In the genomic region with DNA sequence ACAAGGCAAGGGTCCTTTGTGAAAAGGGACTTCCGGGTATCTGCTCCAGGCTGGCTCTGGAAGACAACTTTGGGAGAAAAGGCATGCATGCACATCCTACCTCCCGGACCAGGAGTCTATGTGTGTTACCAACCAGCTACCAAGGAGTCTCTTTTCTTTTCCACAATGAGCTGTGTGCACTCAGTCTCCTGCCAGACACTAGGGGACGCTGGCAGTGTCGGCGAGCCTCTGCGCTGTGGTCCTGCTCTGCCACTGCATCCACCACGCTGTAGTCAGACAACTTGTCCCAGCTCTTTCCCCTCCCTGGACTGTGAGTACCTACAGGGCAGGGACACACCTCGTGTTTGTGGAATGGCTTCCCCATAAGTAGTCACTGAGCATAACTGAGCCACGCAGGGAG, we compare ENCODE assay signal across 8 cellular contexts. TPM values are rescaled to one million over a fixed set of nuclear protein-coding genes. Genes with fewer than 3 reads are reported as not detected.
DNase-seq lines count a peak whose midpoint lies in the region; TF ChIP-seq lines count a peak whose summit lies in the region.

No MANE protein-coding gene starts in this region.

- H3K36me3 ChIP-seq in esophagus muscularis mucosa = no peaks in the 10 kb centered on the region

- no peak for TF ChIP-seq POLR2A in esophagus muscularis mucosa (IDR thresholded peaks at IDR 0.05; ENCODE audit: low read depth)

- 25% methylated on average over 9 of the region's 9 CpGs for WGBS in esophagus muscularis mucosa

- TF ChIP-seq EP300 in esophagus muscularis mucosa (IDR thresholded peaks at IDR 0.05) = no peak

- H3K9me3 ChIP-seq in esophagus muscularis mucosa = no peaks in the 10 kb centered on the region

- TF ChIP-seq CTCF in GM12864 (IDR thresholded peaks at IDR 0.05; ENCODE audit: low read depth, low read length, missing control alignments) = peak; percentile 71
- peak; percentile 73 for TF ChIP-seq CTCF in fibroblast of the aortic adventitia (IDR thresholded peaks at IDR 0.05; ENCODE audit: insufficient read depth, low read length)
- peak in 1 of 3 experiments; percentile 23 for TF ChIP-seq CTCF in esophagus muscularis mucosa (IDR thresholded peaks at IDR 0.05)

- H3K27ac ChIP-seq in esophagus muscularis mucosa (replicated peaks in 1 of 4) = no peak overlapping the region

- peaks cover 0 to 5% (median 4%) of the 10 kb centered on the region in 4 donors for H3K4me1 ChIP-seq in esophagus muscularis mucosa

- no peaks in the 10 kb centered on the region for H3K27me3 ChIP-seq in esophagus muscularis mucosa

- H3K4me3 ChIP-seq in GM12864 (ENCODE audit: low read depth, low read length) (no peak overlapping the region), fibroblast of the aortic adventitia (ENCODE audit: low read depth, low read length) (no peak overlapping the region), esophagus muscularis mucosa (no peak overlapping the region)

- DNase-seq in GM12864 (ENCODE audit: low read depth) (no peak), NCI-H146 (lab: John Stamatoyannopoulos, UW) (peak; percentile 71), fibroblast of the aortic adventitia (ENCODE audit: low read depth) (peak; percentile 30), retina (peak; percentile 39), esophagus muscularis mucosa (ENCODE audit: extremely low spot score) (no peak), cerebellar nuclear complex (lab: John Stamatoyannopoulos, UW) (no peak), NCI-H2196 (lab: John Stamatoyannopoulos, UW; ENCODE audit: unreplicated experiment) (no peak)
- peak; percentile 22 for DNase-seq in activated CD4-positive, alpha-beta T cell treated with anti-CD3 and anti-CD28 coated beads, Interleukin-2, amount 50 U/mL, for 1 hour

- intact Hi-C loops in esophagus muscularis mucosa (cut with DNase I) = no loop called here

RNA-seq across cellular contexts. Expression of a gene that starts 5.1 kb away (rescaled TPM):
- 339 and 472 TPM in 2 replicates for total RNA-seq in fibroblast of the aortic adventitia (ENCODE audit: low replicate concordance)
- 100 to 1,000 TPM; 118 to 229 (median 137) TPM for total RNA-seq in esophagus muscularis mucosa

RNA-seq across cellular contexts. Expression of a gene that starts 27.7 kb away (rescaled TPM):
- total RNA-seq in fibroblast of the aortic adventitia (ENCODE audit: low replicate concordance) = 8.5 and 22.0 TPM in 2 replicates
- 10 to 100 TPM; 17.4 to 33.3 (median 26.0) TPM for total RNA-seq in esophagus muscularis mucosa

RNA-seq across cellular contexts. Expression of a gene that starts 28.7 kb away (rescaled TPM):
- total RNA-seq in fibroblast of the aortic adventitia (ENCODE audit: low replicate concordance) (40.4 and 74.7 TPM in 2 replicates), esophagus muscularis mucosa (100 to 1,000 TPM in 1 of 4 donors, 10 to 100 TPM in 3; 59.3 to 106 (median 75.5) TPM)

RNA-seq across cellular contexts. Expression of a gene that starts 35.1 kb away (rescaled TPM):
- total RNA-seq in fibroblast of the aortic adventitia (ENCODE audit: low replicate concordance) = not detected in 2 replicates
- total RNA-seq in esophagus muscularis mucosa = not detected

RNA-seq across cellular contexts. Expression of a gene that starts 47.5 kb away (rescaled TPM):
- total RNA-seq in fibroblast of the aortic adventitia (ENCODE audit: low replicate concordance) (116 and 161 TPM in 2 replicates), esophagus muscularis mucosa (100 to 1,000 TPM in 2 of 4 donors, 10 to 100 TPM in 2; 54.0 to 130 (median 91.8) TPM)

Comparison
In these comparisons a context has a peak if more than half of its experiments do, and no peak if none do; other contexts are left out.
1. DNase-seq: peak in NCI-H146 (single experiment), activated CD4-positive, alpha-beta T cell treated with anti-CD3 and anti-CD28 coated beads, Interleukin-2, amount 50 U/mL, for 1 hour (single experiment), fibroblast of the aortic adventitia (single experiment) and retina (single experiment); none in GM12864 (single experiment), esophagus muscularis mucosa (single experiment), cerebellar nuclear complex (0 of 2) and NCI-H2196 (single experiment).